In genomic region chr10:5010043-5010442, GRCh38 we compare ENCODE assay signal across 2 cellular contexts. TPM values are rescaled to one million over a fixed set of nuclear protein-coding genes. Genes with fewer than 3 reads are reported as not detected.
"Had no signal": no experiment of that assay in that cellular context is flagged by ENCODE, and none has a peak within 500 bp of the region (broad histone marks: within the 10 kb centered on the region; RNA-seq: fewer than 3 reads in every experiment).

No MANE protein-coding gene starts in this region.

RNA-seq across cellular contexts. Expression of gene AKR1C2, which starts 6.4 kb away (rescaled TPM):
- total RNA-seq: OCI-LY7 had no signal
- polyA plus RNA-seq: SK-N-SH had no signal

RNA-seq across cellular contexts. Expression of gene AKR1C1, which starts 46.8 kb away (rescaled TPM):
- total RNA-seq: OCI-LY7 had no signal
